Comparison of ENCODE assay signal across 11 cellular contexts in genomic region chr6:157715766-157716171, GRCh38.
DNase-seq lines count a peak whose midpoint lies in the region; ATAC-seq and TF ChIP-seq lines count a peak whose summit lies in the region.
"Had no signal": no experiment of that assay in that cellular context is flagged by ENCODE, and none has a peak within 500 bp of the region (broad histone marks: within the 10 kb centered on the region; RNA-seq: fewer than 3 reads in every experiment).

No MANE protein-coding gene starts in this region.

- H3K27ac ChIP-seq in rectal smooth muscle tissue (ENCODE audit: low read depth, low read length): peak overlapping the region; percentile 6

- H3K36me3 ChIP-seq in rectal smooth muscle tissue (ENCODE audit: control insufficient read depth, insufficient read depth, low read length): no peaks in the 10 kb centered on the region

- H3K4me1 ChIP-seq in rectal smooth muscle tissue (ENCODE audit: control insufficient read depth, insufficient read depth, low read length): no peaks in the 10 kb centered on the region

- in situ Hi-C loops in GM13976 (cut with MboI; ENCODE audit: low sequenced_read_pairs, unreplicated experiment): no loop called here

- H3K9ac ChIP-seq in rectal smooth muscle tissue (ENCODE audit: low read length): no peak overlapping the region

- no peaks in the 10 kb centered on the region for H3K27me3 ChIP-seq in rectal smooth muscle tissue (ENCODE audit: control insufficient read depth, insufficient read depth, low read length)

- DNase-seq in AG10803 (ENCODE audit: low read depth) (peak; percentile 99), amniotic epithelial cell (ENCODE audit: low read depth) (peak; percentile 97), left cardiac atrium (peak; percentile 76), GM13976 (ENCODE audit: low spot score) (no peak), NCI-H2029 treated with DMSO at 0.1 percent for 48 hours (lab: John Stamatoyannopoulos, UW) (no peak)
- DNase-seq: activated CD4-positive, alpha-beta T cell treated with anti-CD3 and anti-CD28 coated beads for 36 hours; C1 segment of cervical spinal cord; stimulated activated CD8-positive, alpha-beta memory T cell treated with anti-CD3 and anti-CD28 coated beads, Interleukin-4, amount 100 ng/mL, for 48 hours had no signal

- TF ChIP-seq CTCF in AG10803 (conservative IDR thresholded peaks at IDR 0.05; ENCODE audit: low read length): no peak
- TF ChIP-seq CTCF in GM13976 (IDR thresholded peaks at IDR 0.05; ENCODE audit: borderline replicate concordance, control extremely low read depth, extremely low read depth, insufficient read depth, missing control alignments): no peak

- H3K4me3 ChIP-seq in AG10803 (ENCODE audit: low read length): peak overlapping the region; percentile 40
- H3K4me3 ChIP-seq in rectal smooth muscle tissue (ENCODE audit: low read length): no peak overlapping the region

- intact Hi-C loops in left cardiac atrium (cut with DNase I): no loop called here

- ATAC-seq in left cardiac atrium (peak; percentile 91 to 93), HG02970 (IDR thresholded peaks at IDR 0.05; ENCODE audit: low FRiP score, unreplicated experiment) (no peak), HG02885 (IDR thresholded peaks at IDR 0.05; ENCODE audit: poor library complexity, unreplicated experiment) (no peak)
- ATAC-seq: activated CD4-positive, alpha-beta T cell treated with anti-CD3 and anti-CD28 coated beads for 36 hours had no signal

Comparison
In these comparisons a context has a peak if more than half of its experiments do, and no peak if none do; other contexts are left out.
1. DNase-seq: peak in AG10803 (single experiment), amniotic epithelial cell (single experiment) and left cardiac atrium (single experiment); none in GM13976 (single experiment) and NCI-H2029 treated with DMSO at 0.1 percent for 48 hours (single experiment).
2. ATAC-seq: peak in left cardiac atrium (2 of 2); none in HG02970 (single experiment) and HG02885 (single experiment).